Comparison of ENCODE assay signal across 2 cellular contexts in genomic region chrX:54810532-54810931, GRCh38.
TF ChIP-seq lines count a peak whose summit lies in the region.

No MANE protein-coding gene starts in this region.

TF ChIP-seq in SK-N-SH, 30 proteins besides CTCF, POLR2A, EP300 and RAD21 (continued from another document):
- no peak for TF ChIP-seq REST (IDR thresholded peaks at IDR 0.05; ENCODE audit: low read depth, low read length)
- TF ChIP-seq YY1 (IDR thresholded peaks at IDR 0.05; ENCODE audit: low read depth) = no peak
- TF ChIP-seq FOXM1 (IDR thresholded peaks at IDR 0.05; ENCODE audit: low read depth) = no peak
- no peak for TF ChIP-seq SIN3A (IDR thresholded peaks at IDR 0.05; ENCODE audit: borderline replicate concordance, low read depth, low read length)
- no peak for TF ChIP-seq FOXJ3 (CRISPR knock-in tag; IDR thresholded peaks at IDR 0.05)
- TF ChIP-seq, protein P1, sequence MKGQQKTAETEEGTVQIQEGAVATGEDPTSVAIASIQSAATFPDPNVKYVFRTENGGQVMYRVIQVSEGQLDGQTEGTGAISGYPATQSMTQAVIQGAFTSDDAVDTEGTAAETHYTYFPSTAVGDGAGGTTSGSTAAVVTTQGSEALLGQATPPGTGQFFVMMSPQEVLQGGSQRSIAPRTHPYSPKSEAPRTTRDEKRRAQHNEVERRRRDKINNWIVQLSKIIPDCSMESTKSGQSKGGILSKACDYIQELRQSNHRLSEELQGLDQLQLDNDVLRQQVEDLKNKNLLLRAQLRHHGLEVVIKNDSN (IDR thresholded peaks at IDR 0.05; ENCODE audit: borderline replicate concordance, low read depth) = no peak

TF ChIP-seq in SK-N-SH treated with all-trans-retinoic acid at 6 μM for 48 hours, 23 proteins besides CTCF, POLR2A, EP300 and RAD21 (continued from another document):
- TF ChIP-seq, protein P2, sequence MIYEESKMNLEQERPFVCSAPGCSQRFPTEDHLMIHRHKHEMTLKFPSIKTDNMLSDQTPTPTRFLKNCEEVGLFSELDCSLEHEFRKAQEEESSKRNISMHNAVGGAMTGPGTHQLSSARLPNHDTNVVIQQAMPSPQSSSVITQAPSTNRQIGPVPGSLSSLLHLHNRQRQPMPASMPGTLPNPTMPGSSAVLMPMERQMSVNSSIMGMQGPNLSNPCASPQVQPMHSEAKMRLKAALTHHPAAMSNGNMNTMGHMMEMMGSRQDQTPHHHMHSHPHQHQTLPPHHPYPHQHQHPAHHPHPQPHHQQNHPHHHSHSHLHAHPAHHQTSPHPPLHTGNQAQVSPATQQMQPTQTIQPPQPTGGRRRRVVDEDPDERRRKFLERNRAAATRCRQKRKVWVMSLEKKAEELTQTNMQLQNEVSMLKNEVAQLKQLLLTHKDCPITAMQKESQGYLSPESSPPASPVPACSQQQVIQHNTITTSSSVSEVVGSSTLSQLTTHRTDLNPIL (CRISPR knock-in tag; IDR thresholded peaks at IDR 0.05; ENCODE audit: low read depth) = no peak
- TF ChIP-seq ZNF565 (CRISPR knock-in tag; conservative IDR thresholded peaks at IDR 0.05; ENCODE audit: low read depth) (no peak), ZNF8 (CRISPR knock-in tag; IDR thresholded peaks at IDR 0.05) (no peak)
